8 cellular contexts compared by ENCODE assay signal in genomic region chr12:130838951-130839769, GRCh38. TPM values are rescaled to one million over a fixed set of nuclear protein-coding genes. Genes with fewer than 3 reads are reported as not detected.
DNase-seq lines count a peak whose midpoint lies in the region; ATAC-seq, FAIRE-seq and TF ChIP-seq lines count a peak whose summit lies in the region.

TSS of gene STX2 (minus strand) at chr12:130839250. CDS start at chr12:130839099, 151 bp downstream.

- FAIRE-seq in endothelial cell of umbilical vein (lab: Jason Lieb, UNC): peak; percentile 63

- DNase-seq in D341Med (ENCODE audit: low spot score) (peak; percentile 99), HT1080 (ENCODE audit: low read depth) (peak; percentile 49), NT2/D1 (ENCODE audit: low read depth, low spot score) (peak; percentile 55), endothelial cell of umbilical vein (ENCODE audit: low read depth, low spot score) (peak; percentile 88)
- DNase-seq in activated CD8-positive, alpha-beta memory T cell treated with anti-CD3 and anti-CD28 coated beads, Interleukin-2, amount 50 U/mL, for 48 hours: peak; percentile 96
- DNase-seq in stimulated activated CD8-positive, alpha-beta memory T cell treated with anti-CD3 and anti-CD28 coated beads, Interleukin-2, amount 100 ng/mL, for 48 hours (ENCODE audit: low read depth in 2 of 2): peak; percentile 83 to 86

- H3K27me3 ChIP-seq in NT2/D1 (ENCODE audit: insufficient read depth, insufficient read length) (peaks cover 14% of the 10 kb centered on the region), endothelial cell of umbilical vein (ENCODE audit: control insufficient read depth in 2 of 2, insufficient read depth in 2 of 2, low read length in 2 of 2) (no peaks in the 10 kb centered on the region), mononuclear cell (ENCODE audit: insufficient read depth, low read length) (no peaks in the 10 kb centered on the region)

- dilution Hi-C loops in endothelial cell of umbilical vein (cut with MboI; ENCODE audit: extremely low pct_ligation_motif_present, low sequenced_read_pairs): no loop called here

- peaks cover 14% of the 10 kb centered on the region for H3K36me3 ChIP-seq in NT2/D1 (ENCODE audit: insufficient read depth, insufficient read length, low read length)
- no peaks in the 10 kb centered on the region for H3K36me3 ChIP-seq in endothelial cell of umbilical vein (ENCODE audit: control insufficient read depth in 2 of 2, extremely low read depth in 1 of 2, insufficient read depth in 2 of 2, low read length in 2 of 2)

- BruUV-seq in endothelial cell of umbilical vein (replicated peaks; lab: Mats Ljungman, UMichigan): no TSS peak

- peak within 1 kb of the TSS; percentile 89 for H2AFZ ChIP-seq in endothelial cell of umbilical vein (ENCODE audit: low read depth, low read length)

- peak within 1 kb of the TSS; percentile 60 for H3K4me3 ChIP-seq in NT2/D1 (ENCODE audit: insufficient read length, low read depth)
- peak within 1 kb of the TSS; percentile 78 to 96 (median 87) for H3K4me3 ChIP-seq in endothelial cell of umbilical vein (replicated peaks in 1 of 3; ENCODE audit: insufficient read depth in 1 of 3, low read depth in 1 of 3, low read length in 3 of 3)
- peak within 1 kb of the TSS; percentile 39 for H3K4me3 ChIP-seq in mononuclear cell (ENCODE audit: low read length)

- no peaks in the 10 kb centered on the region for H3K4me1 ChIP-seq in NT2/D1 (ENCODE audit: insufficient read depth, insufficient read length)
- H3K4me1 ChIP-seq in endothelial cell of umbilical vein (ENCODE audit: control insufficient read depth, extremely low read depth, insufficient read depth, low read length): peaks cover 5% of the 10 kb centered on the region
- H3K4me1 ChIP-seq in mononuclear cell (ENCODE audit: insufficient read depth, low read length): peaks cover 24% of the 10 kb centered on the region

- intact Hi-C loops in endothelial cell of umbilical vein (cut with micrococcal nuclease): loop anchor here (1.0 to 5.0 kb wide), 3 partner anchors 32 to 993 kb away; no protein-coding TSS in a partner anchor

- TF ChIP-seq POLR2A in endothelial cell of umbilical vein (IDR thresholded peaks at IDR 0.05; ENCODE audit: low read depth, low read length): no peak

- peaks cover 36% of the 10 kb centered on the region for H3K79me2 ChIP-seq in endothelial cell of umbilical vein (ENCODE audit: control insufficient read depth, insufficient read depth, low read length)

- CTCF ChIA-PET in endothelial cell of umbilical vein (lab: Charles Lee): interaction anchor here (0.7 to 1.9 kb wide), 2 partner anchors 13 to 20 kb away, joined by 3 to 11 read pairs; no protein-coding TSS in a partner anchor

- POLR2A ChIA-PET in endothelial cell of umbilical vein (lab: Charles Lee): no interaction called here

- peak within 1 kb of the TSS; percentile 81 for H3K9ac ChIP-seq in NT2/D1 (ENCODE audit: insufficient read length, low read depth)
- H3K9ac ChIP-seq in endothelial cell of umbilical vein (replicated peaks; ENCODE audit: extremely low read depth, insufficient read depth, low read length): peak within 1 kb of the TSS; percentile 58

- H3K9me1 ChIP-seq in endothelial cell of umbilical vein (replicated peaks; ENCODE audit: control insufficient read depth, extremely low read depth, insufficient read depth, low read length): no peaks in the 10 kb centered on the region

- H3K4me2 ChIP-seq in endothelial cell of umbilical vein (ENCODE audit: insufficient read depth, low read length): peak within 1 kb of the TSS; percentile 89

- ATAC-seq in GM21360 (IDR thresholded peaks at IDR 0.05; ENCODE audit: unreplicated experiment): peak; percentile 88

- no peaks in the 10 kb centered on the region for H4K20me1 ChIP-seq in endothelial cell of umbilical vein (replicated peaks; ENCODE audit: control insufficient read depth, extremely low read depth, insufficient read depth, low read length)

- H3K9me3 ChIP-seq in NT2/D1 (ENCODE audit: insufficient read depth, low read length) (peaks cover 7% of the 10 kb centered on the region), endothelial cell of umbilical vein (replicated peaks; ENCODE audit: control insufficient read depth, insufficient read depth, low read length) (no peaks in the 10 kb centered on the region), mononuclear cell (ENCODE audit: low read depth, low read length) (no peaks in the 10 kb centered on the region)

- TF ChIP-seq CTCF in endothelial cell of umbilical vein (IDR thresholded peaks at IDR 0.05; ENCODE audit: extremely low read depth in 1 of 2, insufficient read depth in 1 of 2, low read depth in 1 of 2, low read length in 2 of 2): peak; percentile 13 to 44

- no peak within 1 kb of the TSS for H3K27ac ChIP-seq in endothelial cell of umbilical vein (ENCODE audit: insufficient read depth, low read depth, low read length)

TF ChIP-seq in endothelial cell of umbilical vein, 7 proteins besides CTCF, POLR2A, EP300 and RAD21:
- peak; percentile 32 for TF ChIP-seq MAX (IDR thresholded peaks at IDR 0.05; ENCODE audit: insufficient read depth, insufficient read length)
- TF ChIP-seq GATA2 (IDR thresholded peaks at IDR 0.05; ENCODE audit: insufficient read depth, insufficient read length, low read depth, low read length): no peak
- peak; percentile 64 for TF ChIP-seq POLR2AphosphoS5 (IDR thresholded peaks at IDR 0.05; ENCODE audit: insufficient read depth, low read depth, low read length)
- peak; percentile 20 for TF ChIP-seq MYC (IDR thresholded peaks at IDR 0.05; ENCODE audit: low read depth, low read length)
TF ChIP-seq in endothelial cell of umbilical vein: peak in this region for 3.

RNA-seq across cellular contexts. Expression of gene STX2, which starts in this region (rescaled TPM):
- 13.7 and 19.7 TPM in 2 replicates for total RNA-seq in HT1080 (2014; rRNA removed; shearing (Covaris generic))
- 19.5 and 22.9 TPM in 2 replicates for polyA plus RNA-seq in HT1080 (2015; cell fraction: cytosol; rRNA removed)
- 47.0 and 49.3 TPM in 2 replicates for polyA plus RNA-seq in HT1080 (2015; cell fraction: nucleus; rRNA removed)
- 30.7 and 32.6 TPM in 2 replicates for total RNA-seq in endothelial cell of umbilical vein
- polyA plus RNA-seq in endothelial cell of umbilical vein: 24.2 and 26.2 TPM in 2 replicates
- polyA plus RNA-seq in endothelial cell of umbilical vein (2011; cell fraction: cytosol; rRNA removed): 23.2 and 23.6 TPM in 2 replicates
- 45.4 and 65.4 TPM in 2 replicates for polyA plus RNA-seq in endothelial cell of umbilical vein (2011; cell fraction: nucleus; rRNA removed)
- polyA plus RNA-seq in endothelial cell of umbilical vein (2012): 33.7 and 36.7 TPM in 2 replicates
- 25.8 and 28.8 TPM in 2 replicates for polyA minus RNA-seq in endothelial cell of umbilical vein
- polyA minus RNA-seq in endothelial cell of umbilical vein (2011; cell fraction: cytosol; rRNA and poly(A)+ RNA removed): 7.0 TPM
- polyA minus RNA-seq in endothelial cell of umbilical vein (2011; cell fraction: nucleus; rRNA and poly(A)+ RNA removed): 8.8 and 14.8 TPM in 2 replicates
- 18.1 TPM for total RNA-seq in mononuclear cell

Comparison
In these comparisons a context has a peak if more than half of its experiments do, and no peak if none do; other contexts are left out.
1. DNase-seq: peak in every context shown above with its lines; median percentile 99 in D341Med; 96 in activated CD8-positive, alpha-beta memory T cell treated with anti-CD3 and anti-CD28 coated beads, Interleukin-2, amount 50 U/mL, for 48 hours; 88 in endothelial cell of umbilical vein; 84 in stimulated activated CD8-positive, alpha-beta memory T cell treated with anti-CD3 and anti-CD28 coated beads, Interleukin-2, amount 100 ng/mL, for 48 hours; 55 in NT2/D1; 49 in HT1080.